14 cellular contexts compared by ENCODE assay signal in the genomic region with DNA sequence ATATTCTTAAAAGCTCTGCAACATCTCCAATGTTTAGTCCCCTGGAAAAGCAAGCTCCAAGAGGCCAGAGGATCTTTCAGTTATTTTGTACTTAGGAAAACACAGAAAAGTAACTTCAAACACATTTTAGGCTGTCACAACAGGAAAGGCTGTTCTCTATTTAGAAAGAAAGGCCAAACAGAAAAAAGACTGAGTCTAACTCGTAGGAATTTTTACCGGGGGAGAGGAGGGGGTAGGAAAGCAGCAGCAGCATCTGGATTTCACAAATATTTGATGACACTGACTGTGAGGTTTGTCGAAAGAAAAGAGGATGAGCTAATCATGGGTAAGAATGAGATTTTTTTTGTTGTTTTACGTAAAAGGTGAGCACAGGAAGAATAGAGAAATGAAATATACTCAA.
DNase-seq lines count a peak whose midpoint lies in the region; ATAC-seq and TF ChIP-seq lines count a peak whose summit lies in the region.
"Had no signal": no experiment of that assay in that cellular context is flagged by ENCODE, and none has a peak within 500 bp of the region (broad histone marks: within the 10 kb centered on the region; RNA-seq: fewer than 3 reads in every experiment).

No MANE protein-coding gene starts in this region.

- no peak for ATAC-seq in stimulated activated naive CD8-positive, alpha-beta T cell treated with anti-CD3 and anti-CD28 coated beads, Interleukin-15, Interleukin-2, amounts not matched to agents 100 U/mL and 50 U/mL, for 24 hours
- ATAC-seq: natural killer cell had no signal

- H3K4me3 ChIP-seq in HFF-Myc (replicated peaks; ENCODE audit: low read depth, low read length) (no peak overlapping the region), subcutaneous abdominal adipose tissue (ENCODE audit: low read depth in 1 of 5, low read length in 5 of 5) (no peak overlapping the region)

- intact Hi-C loops in head of caudate nucleus (cut with DNase I) = no loop called here

- H3K27ac ChIP-seq in subcutaneous abdominal adipose tissue (ENCODE audit: low read depth, low read length) = peak overlapping the region; percentile 23

- H3K27me3 Mint-ChIP-seq in chondrocyte (ENCODE audit: low read depth) = no peaks in the 10 kb centered on the region
- H3K27me3 Mint-ChIP-seq: central memory CD8-positive, alpha-beta T cell had no signal

- no peaks in the 10 kb centered on the region for H3K9me3 Mint-ChIP-seq in chondrocyte (ENCODE audit: low read depth)
- H3K9me3 Mint-ChIP-seq: central memory CD8-positive, alpha-beta T cell; natural killer cell had no signal

- DNase-seq in HFF-Myc (ENCODE audit: extremely low read depth, low read depth) (peak; percentile 19), chondrocyte (ENCODE audit: low spot score) (no peak), kidney glomerular epithelial cell (lab: John Stamatoyannopoulos, UW) (peak; percentile 34), GM10266 (ENCODE audit: extremely low spot score) (no peak), COLO829 (ENCODE audit: low spot score) (no peak), head of caudate nucleus (no peak)
- no peak for DNase-seq in stimulated activated naive CD8-positive, alpha-beta T cell treated with anti-CD3 and anti-CD28 coated beads, Interleukin-15, Interleukin-2, amounts not matched to agents 100 U/mL and 50 U/mL, for 24 hours
- DNase-seq: activated CD8-positive, alpha-beta memory T cell treated with anti-CD3 and anti-CD28 coated beads for 24 hours; foreskin melanocyte; GOT3; natural killer cell; NCI-H345 had no signal

- H3K9me3 ChIP-seq in subcutaneous abdominal adipose tissue (ENCODE audit: control insufficient read depth in 5 of 5, low read length in 5 of 5) = no peaks in the 10 kb centered on the region

- peaks cover 22% of the 10 kb centered on the region for H3K4me1 Mint-ChIP-seq in chondrocyte (ENCODE audit: low read depth)

- no peak for TF ChIP-seq CTCF in HFF-Myc (IDR thresholded peaks at IDR 0.05; ENCODE audit: low read depth, low read length, missing control alignments)
- no peak for TF ChIP-seq CTCF in chondrocyte (IDR thresholded peaks at IDR 0.05)
- no peak for TF ChIP-seq CTCF in GM10266 (IDR thresholded peaks at IDR 0.05; ENCODE audit: control insufficient read depth, insufficient read depth, low read depth, missing control alignments)

- peak overlapping the region; percentile 39 for H3K4me3 Mint-ChIP-seq in chondrocyte (ENCODE audit: unreplicated experiment)
- H3K4me3 Mint-ChIP-seq: central memory CD8-positive, alpha-beta T cell; natural killer cell had no signal

- H3K36me3 Mint-ChIP-seq in chondrocyte (ENCODE audit: low read depth) = no peaks in the 10 kb centered on the region
- H3K36me3 Mint-ChIP-seq: natural killer cell had no signal

- H3K9ac ChIP-seq in subcutaneous abdominal adipose tissue (ENCODE audit: low read length in 5 of 5) = no peak overlapping the region

- peaks cover 0 to 7% (median 2%) of the 10 kb centered on the region in 5 donors for H3K4me1 ChIP-seq in subcutaneous abdominal adipose tissue (ENCODE audit: control insufficient read depth in 5 of 5, insufficient read depth in 5 of 5, low read length in 5 of 5)

- no peaks in the 10 kb centered on the region for H3K27me3 ChIP-seq in subcutaneous abdominal adipose tissue (ENCODE audit: control insufficient read depth in 5 of 5, insufficient read depth in 4 of 5, low read length in 5 of 5)

- peak overlapping the region; percentile 96 for H3K27ac Mint-ChIP-seq in chondrocyte (ENCODE audit: unreplicated experiment)

- H3K36me3 ChIP-seq in subcutaneous abdominal adipose tissue (ENCODE audit: control insufficient read depth in 5 of 5, insufficient read depth in 5 of 5, low read length in 5 of 5) = peaks cover 0 to 4% (median 0%) of the 10 kb centered on the region in 5 donors

Comparison
In these comparisons a context has a peak if more than half of its experiments do, and no peak if none do; other contexts are left out.
1. DNase-seq: peak in HFF-Myc (single experiment) and kidney glomerular epithelial cell (single experiment); none in chondrocyte (single experiment), GM10266 (single experiment), stimulated activated naive CD8-positive, alpha-beta T cell treated with anti-CD3 and anti-CD28 coated beads, Interleukin-15, Interleukin-2, amounts not matched to agents 100 U/mL and 50 U/mL, for 24 hours (single experiment), COLO829 (single experiment) and head of caudate nucleus (0 of 42).